5 cellular contexts compared by ENCODE assay signal in genomic region chr21:43407139-43407538, GRCh38. TPM values are rescaled to one million over a fixed set of nuclear protein-coding genes. Genes with fewer than 3 reads are reported as not detected.
DNase-seq lines count a peak whose midpoint lies in the region; ATAC-seq, FAIRE-seq and TF ChIP-seq lines count a peak whose summit lies in the region.
"Not testable (repeated sequence)": the region's sequence is repeated elsewhere in the genome, so short reads cannot be mapped to it uniquely, and the experiment has no call there.
"Had no signal": no experiment of that assay in that cellular context is flagged by ENCODE, and none has a peak within 500 bp of the region (broad histone marks: within the 10 kb centered on the region; RNA-seq: fewer than 3 reads in every experiment).

No MANE protein-coding gene starts in this region.

- not testable (repeated sequence) for H3K36me3 ChIP-seq in HepG2 (replicated peaks in 1 of 2; ENCODE audit: control insufficient read depth in 1 of 2, insufficient read depth in 2 of 2, low read length in 2 of 2); right lobe of liver

- H3K27ac ChIP-seq in HepG2 (ENCODE audit: extremely low read length, insufficient read depth, low read length); right lobe of liver: not testable (repeated sequence)

- TF ChIP-seq RAD21 in HepG2 (CRISPR knock-in tag; IDR thresholded peaks at IDR 0.05), result not testable (repeated sequence)

- not testable (repeated sequence) for H3K27me3 ChIP-seq in HepG2 (ENCODE audit: control insufficient read depth in 1 of 2, insufficient read depth in 2 of 2, low read length in 2 of 2); right lobe of liver

- intact Hi-C loops in left colon (cut with DNase I, micrococcal nuclease); HepG2 (cut with micrococcal nuclease; ENCODE audit: unreplicated experiment); right lobe of liver (cut with DNase I): not testable (repeated sequence)

- ATAC-seq in left colon (peak; percentile 59), left lobe of liver (peak; percentile 42), HepG2 (peak; percentile 41; the same call in 2 of the 3 replicates), right lobe of liver (peak; percentile 49 to 57 (median 53))

- DNase-seq in left colon; left lobe of liver (ENCODE audit: low spot score); HepG2 (ENCODE audit: low spot score); right lobe of liver: not testable (repeated sequence)

- not testable (repeated sequence) for TF ChIP-seq POLR2A in HepG2 (IDR thresholded peaks at IDR 0.05; ENCODE audit: insufficient read depth in 1 of 2, low read depth in 2 of 2, low read length in 2 of 2); right lobe of liver (IDR thresholded peaks at IDR 0.05)

- H3K4me3 ChIP-seq in HepG2 (replicated peaks in 1 of 3; ENCODE audit: insufficient read depth in 1 of 3, low read depth in 2 of 3, low read length in 3 of 3); right lobe of liver: not testable (repeated sequence)

- peak; percentile 99 for FAIRE-seq in HepG2 (lab: Jason Lieb, UNC)

- H2AFZ ChIP-seq in HepG2 (ENCODE audit: low read length), result not testable (repeated sequence)

- TF ChIP-seq EP300 in HepG2 (IDR thresholded peaks at IDR 0.05; ENCODE audit: low read depth in 2 of 2, low read length in 2 of 2); HepG2 (CRISPR knock-in tag; IDR thresholded peaks at IDR 0.05; ENCODE audit: borderline replicate concordance): not testable (repeated sequence)

- not testable (repeated sequence) for TF ChIP-seq CTCF in HepG2 (CRISPR knock-in tag; IDR thresholded peaks at IDR 0.05); right lobe of liver (IDR thresholded peaks at IDR 0.05)

- not testable (repeated sequence) for H3K9me3 ChIP-seq in HepG2 (ENCODE audit: low read length); right lobe of liver

- not testable (repeated sequence) for BruUV-seq in HepG2 (replicated peaks; lab: Mats Ljungman, UMichigan)

- not testable (repeated sequence) for H4K20me1 ChIP-seq in HepG2 (ENCODE audit: insufficient read depth, low read length)

- H3K4me1 ChIP-seq in HepG2 (ENCODE audit: insufficient read depth, low read length); right lobe of liver: not testable (repeated sequence)

- in situ Hi-C loops in HepG2 (cut with HindIII; ENCODE audit: extremely low pct_ligation_motif_present, low pct_unique_long_range_greater_than_20kb), result not testable (repeated sequence)

- not testable (repeated sequence) for H3K4me2 ChIP-seq in HepG2 (ENCODE audit: low read depth, low read length)

- CTCF ChIA-PET in HepG2 (lab: Yijun Ruan, JAX; ENCODE audit: low intra/inter-chr PET ratio, low total read pairs), result not testable (repeated sequence)

- not testable (repeated sequence) for H3K9ac ChIP-seq in HepG2 (ENCODE audit: insufficient read depth, low read depth, low read length)

- no CpG with 5 or more reads among the region's 13 CpGs for WGBS in HepG2 (ENCODE audit: low lambda C conversion rate)
- no CpG with 5 or more reads among the region's 13 CpGs for WGBS in right lobe of liver (ENCODE audit: insufficient coverage, low coverage, low lambda C conversion rate, missing lambda C conversion rate)

- H3K79me2 ChIP-seq in HepG2 (ENCODE audit: insufficient read depth, low read length), result not testable (repeated sequence)

- POLR2A ChIA-PET in HepG2 (lab: Yijun Ruan, JAX), result not testable (repeated sequence)

RNA-seq across cellular contexts. Expression of gene SIK1, which starts 19.8 kb away (rescaled TPM):
- total RNA-seq in left colon (10 to 100 TPM in 1 of 2 donors, 1 to 10 TPM in 1; 8.0 to 30.0 TPM), left lobe of liver (6.3 TPM), HepG2 (2016; rRNA removed; fragmentation: Illumina TruSeq; extraction: Trizol) (4.5 and 5.2 TPM in 2 replicates), right lobe of liver (10 to 100 TPM in 3 of 6 experiments, 1 to 10 TPM in 3; 4.2 to 44.4 (median 23.9) TPM)
- total RNA-seq in HepG2 (2016; cell fraction: cytosol; rRNA removed; fragmentation: Illumina TruSeq; extraction: Trizol; ENCODE audit: low read depth), result 0.71 and 1.2 TPM in 2 replicates
- total RNA-seq in HepG2 (2016; cell fraction: insoluble cytoplasmic fraction; rRNA removed; fragmentation: Illumina TruSeq; extraction: Trizol), result 2.8 and 6.2 TPM in 2 replicates
- total RNA-seq in HepG2 (2016; cell fraction: membrane; rRNA removed; fragmentation: Illumina TruSeq; extraction: Trizol), result 1.0 and 1.7 TPM in 2 replicates
- total RNA-seq in HepG2 (2016; cell fraction: nucleus; rRNA removed; fragmentation: Illumina TruSeq; extraction: Trizol), result 8.3 and 8.9 TPM in 2 replicates
- polyA plus RNA-seq in HepG2 (2011; rRNA removed), result 11.8 and 14.5 TPM in 2 replicates
- polyA plus RNA-seq in HepG2 (2011; cell fraction: cytosol; rRNA removed), result 2.2 and 3.7 TPM in 2 replicates
- polyA plus RNA-seq in HepG2 (2011; cell fraction: nucleus; rRNA removed), result 16.5 and 19.0 TPM in 2 replicates
- 13.7 and 16.8 TPM in 2 replicates for polyA plus RNA-seq in HepG2 (2012)
- polyA plus RNA-seq in HepG2 (2016; cell fraction: cytosol; fragmentation: Illumina TruSeq; extraction: Trizol; ENCODE audit: low read depth), result 0.21 and 0.24 TPM in 2 replicates
- polyA plus RNA-seq in HepG2 (2016; cell fraction: insoluble cytoplasmic fraction; fragmentation: Illumina TruSeq; extraction: Trizol; ENCODE audit: low read depth), result 1.5 and 2.8 TPM in 2 replicates
- polyA plus RNA-seq in HepG2 (2016; cell fraction: membrane; fragmentation: Illumina TruSeq; extraction: Trizol; ENCODE audit: low read depth), result 0.62 and 0.91 TPM in 2 replicates
- polyA plus RNA-seq in HepG2 (2016; cell fraction: nucleus; fragmentation: Illumina TruSeq; extraction: Trizol; ENCODE audit: insufficient read depth, low read depth), result 20.9 and 35.5 TPM in 2 replicates
- 12.8 and 71.6 TPM in 2 replicates for polyA minus RNA-seq in HepG2 (2011; rRNA and poly(A)+ RNA removed; ENCODE audit: low replicate concordance)
- polyA minus RNA-seq in HepG2 (2011; cell fraction: cytosol; rRNA and poly(A)+ RNA removed), result 14.9 and 19.3 TPM in 2 replicates
- polyA minus RNA-seq in HepG2 (2011; cell fraction: nucleus; rRNA and poly(A)+ RNA removed), result 15.5 and 29.5 TPM in 2 replicates
- polyA plus RNA-seq: CD4-positive, alpha-beta memory T cell had no signal
